ENCODE assay signal across 1 cellular context in genomic region chr6:7261030-7261841, GRCh38.
A peak's percentile ranks its signal among the peaks of the same experiment; 100 is the strongest.
TF ChIP-seq lines count a peak whose summit lies in the region.

No MANE protein-coding gene starts in this region.

TF ChIP-seq in WTC11, 78 proteins besides CTCF, POLR2A, EP300 and RAD21 (continued from another document and continues in another):
- no peak for TF ChIP-seq STAT6 (CRISPR knock-in tag; conservative IDR thresholded peaks at IDR 0.05; ENCODE audit: low read depth)
- TF ChIP-seq ZMAT4 (CRISPR knock-in tag; IDR thresholded peaks at IDR 0.05): no peak
- TF ChIP-seq MYBL2 (CRISPR knock-in tag; IDR thresholded peaks at IDR 0.05): no peak
- no peak for TF ChIP-seq ARID4B (CRISPR knock-in tag; IDR thresholded peaks at IDR 0.05; ENCODE audit: borderline replicate concordance)
- TF ChIP-seq RELA (CRISPR knock-in tag; IDR thresholded peaks at IDR 0.05; ENCODE audit: borderline replicate concordance): no peak
- TF ChIP-seq E2F5 (CRISPR knock-in tag; IDR thresholded peaks at IDR 0.05): no peak
- TF ChIP-seq ZNF396 (CRISPR knock-in tag; IDR thresholded peaks at IDR 0.05; ENCODE audit: borderline replicate concordance): no peak
- no peak for TF ChIP-seq ZBTB43 (CRISPR knock-in tag; IDR thresholded peaks at IDR 0.05)
- TF ChIP-seq ZNF512 (CRISPR knock-in tag; IDR thresholded peaks at IDR 0.05; ENCODE audit: borderline replicate concordance): no peak
- TF ChIP-seq ATF3 (CRISPR knock-in tag; conservative IDR thresholded peaks at IDR 0.05): no peak
- no peak for TF ChIP-seq KAT7 (CRISPR knock-in tag; IDR thresholded peaks at IDR 0.05; ENCODE audit: borderline replicate concordance)
- no peak for TF ChIP-seq AR (CRISPR knock-in tag; IDR thresholded peaks at IDR 0.05)
- no peak for TF ChIP-seq ZNF416 (CRISPR knock-in tag; IDR thresholded peaks at IDR 0.05)
- no peak; the same call in 1 of the 2 replicates for TF ChIP-seq MAX (CRISPR knock-in tag; IDR thresholded peaks at IDR 0.05)
- peak; percentile 53; the same call in 1 of the 2 replicates for TF ChIP-seq FOXP1 (CRISPR knock-in tag; IDR thresholded peaks at IDR 0.05; ENCODE audit: borderline replicate concordance)
- peak; percentile 46; the same call in 1 of the 2 replicates for TF ChIP-seq USF2 (CRISPR knock-in tag; IDR thresholded peaks at IDR 0.05)
- no peak for TF ChIP-seq ZNF317 (CRISPR knock-in tag; IDR thresholded peaks at IDR 0.05; ENCODE audit: borderline replicate concordance, low read depth)
- no peak for TF ChIP-seq FOXP4 (CRISPR knock-in tag; IDR thresholded peaks at IDR 0.05)
- TF ChIP-seq OVOL2 (CRISPR knock-in tag; IDR thresholded peaks at IDR 0.05; ENCODE audit: borderline replicate concordance): no peak
- no peak for TF ChIP-seq ZNF423 (CRISPR knock-in tag; IDR thresholded peaks at IDR 0.05)
- no peak for TF ChIP-seq TP53 (CRISPR knock-in tag; IDR thresholded peaks at IDR 0.05)
- no peak for TF ChIP-seq USF1 (CRISPR knock-in tag; IDR thresholded peaks at IDR 0.05)
- TF ChIP-seq HMGXB4 (CRISPR knock-in tag; IDR thresholded peaks at IDR 0.05): no peak
- TF ChIP-seq HMGA2 (CRISPR knock-in tag; IDR thresholded peaks at IDR 0.05): no peak
- TF ChIP-seq RORB (CRISPR knock-in tag; IDR thresholded peaks at IDR 0.05): no peak
- no peak for TF ChIP-seq ESRRA (CRISPR knock-in tag; IDR thresholded peaks at IDR 0.05; ENCODE audit: borderline replicate concordance)
- no peak for TF ChIP-seq SOX15 (CRISPR knock-in tag; IDR thresholded peaks at IDR 0.05)
- TF ChIP-seq ERG (CRISPR knock-in tag; IDR thresholded peaks at IDR 0.05): no peak
